In genomic region chr13:31162151-31163008, GRCh38 we compare ENCODE assay signal across 1 cellular context.
A peak's percentile ranks its signal among the peaks of the same experiment; 100 is the strongest.
TF ChIP-seq lines count a peak whose summit lies in the region.

No MANE protein-coding gene starts in this region.

TF ChIP-seq in K562, 482 proteins besides CTCF, POLR2A, EP300 and RAD21 (continued from another document and continues in another):
- TF ChIP-seq ZC3H11A (IDR thresholded peaks at IDR 0.05; ENCODE audit: low read depth, low read length): no peak
- TF ChIP-seq JUND (IDR thresholded peaks at IDR 0.05; ENCODE audit: borderline replicate concordance, low read depth, low read length): no peak
- TF ChIP-seq JUND (tag; IDR thresholded peaks at IDR 0.05; ENCODE audit: borderline replicate concordance, low read depth, low read length): peak; percentile 21; the same call in 2 of the 3 replicates
- no peak for TF ChIP-seq RBM17 (IDR thresholded peaks at IDR 0.05; ENCODE audit: borderline replicate concordance, low read depth, low read length)
- no peak for TF ChIP-seq TCF7 (IDR thresholded peaks at IDR 0.05; ENCODE audit: borderline replicate concordance)
- TF ChIP-seq ZFP1 (CRISPR knock-in tag; IDR thresholded peaks at IDR 0.05): no peak
- TF ChIP-seq ZNF224 (CRISPR knock-in tag; IDR thresholded peaks at IDR 0.05): no peak
- TF ChIP-seq NBN (IDR thresholded peaks at IDR 0.05; ENCODE audit: low read depth): 0 out of 2 replicates have a peak, but pooled peaks have one; percentile 72
- 0 out of 4 replicates have a peak, but pooled peaks of 1 of the 2 experiments have one; percentile 10 for TF ChIP-seq KDM1A (IDR thresholded peaks at IDR 0.05)
- 0 out of 4 replicates have a peak, but pooled peaks of 1 of the 2 experiments have one; percentile 18 for TF ChIP-seq MAZ (CRISPR knock-in tag; conservative IDR thresholded peaks at IDR 0.05 in 1 of 2, IDR thresholded peaks at IDR 0.05 in 1 of 2)
- peak; percentile 61; the same call in 1 of the 2 replicates for TF ChIP-seq SP1 (CRISPR knock-in tag; IDR thresholded peaks at IDR 0.05)
- no peak for TF ChIP-seq ZNF507 (tag; conservative IDR thresholded peaks at IDR 0.05)
- no peak for TF ChIP-seq U2AF1 (optimal IDR thresholded peaks at IDR 0.05; ENCODE audit: low read depth, low read length)
- no peak for TF ChIP-seq NR0B1 (IDR thresholded peaks at IDR 0.05; ENCODE audit: partially characterized antibody)
- no peak for TF ChIP-seq TEAD2 (tag; IDR thresholded peaks at IDR 0.05)
- no peak for TF ChIP-seq ZNF740 (CRISPR knock-in tag; IDR thresholded peaks at IDR 0.05)
- no peak for TF ChIP-seq ZNF740 (tag; IDR thresholded peaks at IDR 0.05)
- TF ChIP-seq ESRRA (IDR thresholded peaks at IDR 0.05; ENCODE audit: borderline replicate concordance, low read depth): peak; percentile 29; the same call in 1 of the 2 replicates
- TF ChIP-seq CHAMP1 (IDR thresholded peaks at IDR 0.05): no peak; the same call in 1 of the 2 replicates
- no peak for TF ChIP-seq CHCHD3 (CRISPR knock-in tag; IDR thresholded peaks at IDR 0.05)
- 0 out of 2 replicates have a peak, but pooled peaks have one; percentile 29 for TF ChIP-seq POLR2AphosphoS5 (IDR thresholded peaks at IDR 0.05; ENCODE audit: control insufficient read depth, insufficient read depth, low read depth, low read length)
- no peak for TF ChIP-seq CTCFL (IDR thresholded peaks at IDR 0.05; ENCODE audit: borderline replicate concordance, insufficient read depth, low read depth, low read length, poor library complexity, severe bottlenecking)
- TF ChIP-seq BDP1 (IDR thresholded peaks at IDR 0.05; ENCODE audit: insufficient read depth, insufficient read length): no peak
- no peak for TF ChIP-seq NCOA6 (IDR thresholded peaks at IDR 0.05)
- no peak for TF ChIP-seq RNF2 (IDR thresholded peaks at IDR 0.05)
- 0 out of 2 replicates have a peak, but pooled peaks have one; percentile 8 for TF ChIP-seq TEAD4 (IDR thresholded peaks at IDR 0.05; ENCODE audit: low read length)
- TF ChIP-seq TEAD4 (CRISPR knock-in tag; IDR thresholded peaks at IDR 0.05; ENCODE audit: borderline replicate concordance): no peak
- TF ChIP-seq TAL1 (IDR thresholded peaks at IDR 0.05): no peak
- TF ChIP-seq DNMT1 (IDR thresholded peaks at IDR 0.05): no peak
- peak; percentile 31; the same call in 1 of the 2 replicates for TF ChIP-seq PHF8 (IDR thresholded peaks at IDR 0.05; ENCODE audit: borderline replicate concordance, low read length)
- TF ChIP-seq SRSF1 (IDR thresholded peaks at IDR 0.05; ENCODE audit: low read depth, low read length): no peak
- peak; percentile 42; the same call in 1 of the 2 replicates for TF ChIP-seq SMARCA4 (IDR thresholded peaks at IDR 0.05)
- TF ChIP-seq BRCA1 (IDR thresholded peaks at IDR 0.05): no peak
- no peak for TF ChIP-seq BRCA1 (CRISPR knock-in tag; IDR thresholded peaks at IDR 0.05)
- TF ChIP-seq BACH1 (tag; IDR thresholded peaks at IDR 0.05): no peak
- no peak for TF ChIP-seq SMARCE1 (IDR thresholded peaks at IDR 0.05)
- TF ChIP-seq MAFG (tag; conservative IDR thresholded peaks at IDR 0.05): no peak
- no peak for TF ChIP-seq ZNF609 (CRISPR knock-in tag; IDR thresholded peaks at IDR 0.05; ENCODE audit: borderline replicate concordance)
- no peak for TF ChIP-seq ZNF311 (CRISPR knock-in tag; IDR thresholded peaks at IDR 0.05)
- no peak for TF ChIP-seq E2F1 (CRISPR knock-in tag; IDR thresholded peaks at IDR 0.05)
- TF ChIP-seq ZNF384 (IDR thresholded peaks at IDR 0.05; ENCODE audit: low read depth, low read length): peak; percentile 86
- no peak for TF ChIP-seq GATAD2A (IDR thresholded peaks at IDR 0.05)
- no peak for TF ChIP-seq MECOM (CRISPR knock-in tag; IDR thresholded peaks at IDR 0.05)
- TF ChIP-seq MYNN (IDR thresholded peaks at IDR 0.05): no peak
- TF ChIP-seq MYNN (CRISPR knock-in tag; IDR thresholded peaks at IDR 0.05): no peak
- TF ChIP-seq SMAD1 (IDR thresholded peaks at IDR 0.05; ENCODE audit: low read depth, low read length, partially characterized antibody): no peak
- TF ChIP-seq BRF2 (IDR thresholded peaks at IDR 0.05; ENCODE audit: borderline replicate concordance, insufficient read depth, insufficient read length): no peak
- TF ChIP-seq NKRF (IDR thresholded peaks at IDR 0.05; ENCODE audit: borderline replicate concordance): peak; percentile 73
- TF ChIP-seq HIVEP1 (CRISPR knock-in tag; IDR thresholded peaks at IDR 0.05): no peak
- no peak for TF ChIP-seq MBD1 (CRISPR knock-in tag; IDR thresholded peaks at IDR 0.05)
- TF ChIP-seq SRSF9 (IDR thresholded peaks at IDR 0.05; ENCODE audit: borderline replicate concordance, low read depth, low read length): no peak
- TF ChIP-seq YY1 (IDR thresholded peaks at IDR 0.05; ENCODE audit: borderline replicate concordance in 1 of 3, control insufficient read depth in 1 of 3, extremely low read depth in 1 of 3, insufficient read depth in 3 of 3, insufficient read length in 1 of 3, insufficient replicate concordance in 2 of 3, low read depth in 1 of 3, low read length in 2 of 3): peak in 1 of 3 experiments; percentile 59
- no peak for TF ChIP-seq HDAC8 (tag; IDR thresholded peaks at IDR 0.05)
